In genomic region chr13:110869805-110870706, GRCh38 we compare ENCODE assay signal across 9 cellular contexts. TPM values are rescaled to one million over a fixed set of nuclear protein-coding genes. Genes with fewer than 3 reads are reported as not detected.
DNase-seq lines count a peak whose midpoint lies in the region; ATAC-seq, FAIRE-seq and TF ChIP-seq lines count a peak whose summit lies in the region.
"Had no signal": no experiment of that assay in that cellular context is flagged by ENCODE, and none has a peak within 500 bp of the region (broad histone marks: within the 10 kb centered on the region; RNA-seq: fewer than 3 reads in every experiment).

No MANE protein-coding gene starts in this region.

- peak overlapping the region; percentile 46 for H3K4me3 Mint-ChIP-seq in Calu3 (ENCODE audit: low read depth, unreplicated experiment)
- H3K4me3 Mint-ChIP-seq in activated naive CD8-positive, alpha-beta T cell treated with anti-CD3 and anti-CD28 coated beads, Interleukin-2, amount 10 ng/mL, durations not matched to agents 7 days and 5 days, result peak overlapping the region; percentile 7

- H3K4me1 Mint-ChIP-seq in Calu3 (ENCODE audit: low read depth, unreplicated experiment), result no peaks in the 10 kb centered on the region
- H3K4me1 Mint-ChIP-seq in activated naive CD8-positive, alpha-beta T cell treated with anti-CD3 and anti-CD28 coated beads, Interleukin-2, amount 10 ng/mL, durations not matched to agents 7 days and 5 days, result peaks cover 9% of the 10 kb centered on the region

- POLR2A ChIA-PET in activated naive CD8-positive, alpha-beta T cell treated with anti-CD3 and anti-CD28 coated beads, Interleukin-2, amount 10 ng/mL, durations not matched to agents 7 days and 5 days (lab: Charles Lee), result no interaction called here

- no peaks in the 10 kb centered on the region for H3K27me3 Mint-ChIP-seq in Calu3 (ENCODE audit: unreplicated experiment)
- peaks cover 45% of the 10 kb centered on the region for H3K27me3 Mint-ChIP-seq in activated naive CD8-positive, alpha-beta T cell treated with anti-CD3 and anti-CD28 coated beads, Interleukin-2, amount 10 ng/mL, durations not matched to agents 7 days and 5 days

- H3K36me3 Mint-ChIP-seq in Calu3 (ENCODE audit: insufficient read depth, unreplicated experiment), result peaks cover 7% of the 10 kb centered on the region
- H3K36me3 Mint-ChIP-seq in activated naive CD8-positive, alpha-beta T cell treated with anti-CD3 and anti-CD28 coated beads, Interleukin-2, amount 10 ng/mL, durations not matched to agents 7 days and 5 days, result no peaks in the 10 kb centered on the region

- no peak for TF ChIP-seq CTCF in Calu3 (IDR thresholded peaks at IDR 0.05; ENCODE audit: unreplicated experiment)
- TF ChIP-seq CTCF in pancreas (IDR thresholded peaks at IDR 0.05), result no peak

- 24 to 36% methylated on average over 34 of the region's 34 CpGs for WGBS in pancreas, 2 donors

- H3K9me3 Mint-ChIP-seq in Calu3 (ENCODE audit: low read depth, unreplicated experiment), result no peaks in the 10 kb centered on the region
- H3K9me3 Mint-ChIP-seq in activated naive CD8-positive, alpha-beta T cell treated with anti-CD3 and anti-CD28 coated beads, Interleukin-2, amount 10 ng/mL, durations not matched to agents 7 days and 5 days, result no peaks in the 10 kb centered on the region

- no peaks in the 10 kb centered on the region for H3K9me3 ChIP-seq in pancreas

- peaks cover 6 to 11% (median 6%) of the 10 kb centered on the region in 3 donors for H3K4me1 ChIP-seq in pancreas

- TSS peak; percentile 89 for BruUV-seq in Calu3 (replicated peaks; lab: Mats Ljungman, UMichigan)

- H3K4me3 ChIP-seq in pancreas, result peak overlapping the region in 2 of 4 donors; percentile 6 to 34
- H3K4me3 ChIP-seq: SK-N-MC had no signal

- no peak for ATAC-seq in activated naive CD8-positive, alpha-beta T cell treated with anti-CD3 and anti-CD28 coated beads, Interleukin-2, amount 10 ng/mL, durations not matched to agents 7 days and 5 days (ENCODE audit: low read depth)
- peak; percentile 78 for ATAC-seq in Right ventricle myocardium inferior
- peak; percentile 84 to 92 (median 86) for ATAC-seq in pancreas
- no peak for ATAC-seq in HG03565 (IDR thresholded peaks at IDR 0.05; ENCODE audit: unreplicated experiment)
- ATAC-seq in HG02840 (IDR thresholded peaks at IDR 0.05; ENCODE audit: low FRiP score, unreplicated experiment), result no peak

- peak; percentile 36; the same call in 1 of the 2 replicates for TF ChIP-seq RAD21 in Ishikawa (IDR thresholded peaks at IDR 0.05; ENCODE audit: low read depth)

- no peaks in the 10 kb centered on the region for H3K36me3 ChIP-seq in pancreas

- CTCF ChIA-PET in Calu3 (lab: Charles Lee), result interaction anchor here (1.3 kb wide), 1 partner anchor 12 kb away, joined by 3 read pairs; no protein-coding TSS in a partner anchor

- FAIRE-seq in pancreas (lab: Jason Lieb, UNC), result peak; percentile 47

- TF ChIP-seq EP300 in Ishikawa (IDR thresholded peaks at IDR 0.05; ENCODE audit: borderline replicate concordance), result peak; percentile 90

- peak overlapping the region; percentile 60 for H3K27ac Mint-ChIP-seq in Calu3 (ENCODE audit: unreplicated experiment)
- H3K27ac Mint-ChIP-seq in activated naive CD8-positive, alpha-beta T cell treated with anti-CD3 and anti-CD28 coated beads, Interleukin-2, amount 10 ng/mL, durations not matched to agents 7 days and 5 days, result no peak overlapping the region

- peak overlapping the region; percentile 39 to 85 (median 65) for H3K27ac ChIP-seq in pancreas
- H3K27ac ChIP-seq: SK-N-MC had no signal

- no peaks in the 10 kb centered on the region for H3K27me3 ChIP-seq in pancreas

- intact Hi-C loops in Calu3 (cut with micrococcal nuclease; ENCODE audit: unreplicated experiment) (no loop called here), Right ventricle myocardium inferior (cut with DNase I) (loop anchor here (1.0 kb wide), 1 partner anchor 45 kb away; the partner anchor contains the start of gene ANKRD10), pancreas (cut with DNase I) (no loop called here)

- DNase-seq in Calu3 (peak; percentile 83), Right ventricle myocardium inferior (ENCODE audit: missing footprints) (peak; percentile 83), pancreas (peak; percentile 76 to 93 (median 86)), NCI-H1930 (lab: John Stamatoyannopoulos, UW) (no peak)
- no peak for DNase-seq in activated naive CD8-positive, alpha-beta T cell treated with anti-CD3 and anti-CD28 coated beads, Interleukin-2, amount 10 ng/mL, durations not matched to agents 7 days and 5 days

TF ChIP-seq in Ishikawa, 13 proteins besides CTCF, POLR2A, EP300 and RAD21:
- TF ChIP-seq NFIC (IDR thresholded peaks at IDR 0.05) (peak; percentile 77), ZBTB7A (IDR thresholded peaks at IDR 0.05; ENCODE audit: low read depth) (no peak), CEBPB (IDR thresholded peaks at IDR 0.05) (peak; percentile 74), YY1 (IDR thresholded peaks at IDR 0.05; ENCODE audit: low read depth) (peak; percentile 57), TCF12 (IDR thresholded peaks at IDR 0.05; ENCODE audit: low read depth) (peak; percentile 96), MAX (IDR thresholded peaks at IDR 0.05) (peak; percentile 97), TEAD4 (IDR thresholded peaks at IDR 0.05) (peak; percentile 82), EGR1 (IDR thresholded peaks at IDR 0.05) (0 out of 2 replicates have a peak, but pooled peaks have one; percentile 20), CREB1 (IDR thresholded peaks at IDR 0.05; ENCODE audit: low read depth) (peak; percentile 86), TAF1 (IDR thresholded peaks at IDR 0.05; ENCODE audit: low read depth) (no peak), FOXM1 (IDR thresholded peaks at IDR 0.05; ENCODE audit: borderline replicate concordance, low read depth) (peak; percentile 63; the same call in 1 of the 2 replicates), REST (IDR thresholded peaks at IDR 0.05; ENCODE audit: low read depth) (peak; percentile 46)
- TF ChIP-seq, protein P1, sequence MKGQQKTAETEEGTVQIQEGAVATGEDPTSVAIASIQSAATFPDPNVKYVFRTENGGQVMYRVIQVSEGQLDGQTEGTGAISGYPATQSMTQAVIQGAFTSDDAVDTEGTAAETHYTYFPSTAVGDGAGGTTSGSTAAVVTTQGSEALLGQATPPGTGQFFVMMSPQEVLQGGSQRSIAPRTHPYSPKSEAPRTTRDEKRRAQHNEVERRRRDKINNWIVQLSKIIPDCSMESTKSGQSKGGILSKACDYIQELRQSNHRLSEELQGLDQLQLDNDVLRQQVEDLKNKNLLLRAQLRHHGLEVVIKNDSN (IDR thresholded peaks at IDR 0.05), result peak; percentile 32

RNA-seq across cellular contexts. Expression of gene ANKRD10, which starts 44.8 kb away (rescaled TPM):
- total RNA-seq in Calu3 (2022) (109 and 120 TPM in 2 replicates), Right ventricle myocardium inferior (48.6 TPM), pancreas (100 to 1,000 TPM in 1 of 6 donors, 10 to 100 TPM in 5; 37.6 to 122 (median 59.3) TPM)
- 100 to 1,000 TPM; 117 to 119 TPM for total RNA-seq in activated naive CD8-positive, alpha-beta T cell treated with anti-CD3 and anti-CD28 coated beads, Interleukin-2, amount 10 ng/mL, durations not matched to agents 7 days and 5 days
- polyA plus RNA-seq in pancreas, result 100 to 1,000 TPM in 1 of 2 donors, 10 to 100 TPM in 1; 95.3 to 138 TPM

Comparison
In these comparisons a context has a peak if more than half of its experiments do, and no peak if none do; other contexts are left out.
1. DNase-seq: peak in Calu3 (single experiment), Right ventricle myocardium inferior (single experiment) and pancreas (6 of 6); none in activated naive CD8-positive, alpha-beta T cell treated with anti-CD3 and anti-CD28 coated beads, Interleukin-2, amount 10 ng/mL, durations not matched to agents 7 days and 5 days (single experiment) and NCI-H1930 (0 of 2).
2. ATAC-seq: peak in Right ventricle myocardium inferior (single experiment) and pancreas (4 of 4); none in activated naive CD8-positive, alpha-beta T cell treated with anti-CD3 and anti-CD28 coated beads, Interleukin-2, amount 10 ng/mL, durations not matched to agents 7 days and 5 days (single experiment), HG03565 (single experiment) and HG02840 (single experiment).